Comparison of ENCODE assay signal across 26 cellular contexts in the genomic region with DNA sequence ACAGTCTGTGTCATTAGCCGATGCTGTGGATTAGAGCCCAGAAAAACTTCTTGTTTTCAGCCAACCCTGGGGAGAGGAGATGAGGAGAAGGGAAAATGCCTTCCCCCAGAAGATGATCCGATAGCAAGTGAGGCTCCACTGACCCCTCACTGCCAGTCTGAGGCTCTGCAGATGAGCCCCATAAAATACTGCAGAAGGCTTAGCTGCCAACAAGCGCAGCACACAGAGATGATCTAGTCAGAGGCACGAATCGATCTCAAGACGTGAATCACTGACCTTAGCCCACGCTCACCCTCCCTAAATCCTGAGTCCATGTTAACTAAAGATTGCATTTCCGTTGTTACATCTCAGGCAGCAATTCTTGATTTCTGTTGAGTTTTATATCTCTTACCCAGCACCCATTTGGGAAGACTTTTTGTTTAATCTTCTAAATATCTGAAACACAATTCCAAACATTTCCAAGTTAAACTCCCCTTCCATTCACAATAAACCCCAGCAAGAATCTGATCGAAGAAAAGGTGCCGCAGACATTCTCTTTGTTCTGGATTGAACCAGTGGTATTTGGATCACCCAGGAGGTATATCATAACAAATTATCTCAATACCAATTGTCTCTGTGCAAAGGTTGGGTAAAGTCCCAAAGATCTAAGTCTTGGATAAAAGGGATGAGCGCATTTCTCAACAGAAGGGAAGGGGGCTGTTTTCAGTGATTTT. TPM values are rescaled to one million over a fixed set of nuclear protein-coding genes. Genes with fewer than 3 reads are reported as not detected.
DNase-seq lines count a peak whose midpoint lies in the region; TF ChIP-seq lines count a peak whose summit lies in the region.
"Had no signal": no experiment of that assay in that cellular context is flagged by ENCODE, and none has a peak within 500 bp of the region (broad histone marks: within the 10 kb centered on the region; RNA-seq: fewer than 3 reads in every experiment).

No MANE protein-coding gene starts in this region.

- H3K27me3 Mint-ChIP-seq in HFFc6 (ENCODE audit: insufficient read depth) (peaks cover 12% of the 10 kb centered on the region), nephron (ENCODE audit: low read depth) (peaks cover 75% of the 10 kb centered on the region)

- peaks cover 10% of the 10 kb centered on the region; the same call in 1 of the 2 replicates for H3K4me1 Mint-ChIP-seq in HFFc6 (ENCODE audit: low read depth)
- peaks cover 31% of the 10 kb centered on the region for H3K4me1 Mint-ChIP-seq in nephron
- H3K4me1 Mint-ChIP-seq: stimulated activated naive B cell treated with anti-CD40 and anti-IgM and Interleukin-4, amounts not matched to agents 10 μg/mL and 1 μg/mL and 100 μg/mL, for 72 hours had no signal

- H3K9me3 ChIP-seq in vagina, result no peaks in the 10 kb centered on the region
- H3K9me3 ChIP-seq: esophagus squamous epithelium, testis had no signal

- no peak for TF ChIP-seq POLR2A in vagina (IDR thresholded peaks at IDR 0.05)

- H3K36me3 Mint-ChIP-seq in HFFc6 (ENCODE audit: low read depth) (no peaks in the 10 kb centered on the region), nephron (ENCODE audit: low read depth) (no peaks in the 10 kb centered on the region)
- H3K36me3 Mint-ChIP-seq: stimulated activated naive B cell treated with anti-CD40 and anti-IgM and Interleukin-4, amounts not matched to agents 10 μg/mL and 1 μg/mL and 100 μg/mL, for 72 hours had no signal

- no peaks in the 10 kb centered on the region for H3K4me1 ChIP-seq in vagina
- H3K4me1 ChIP-seq: esophagus squamous epithelium, testis had no signal

- no peak overlapping the region for H3K4me3 ChIP-seq in foreskin fibroblast (ENCODE audit: low read depth in 1 of 2, low read length in 2 of 2)
- no peak overlapping the region for H3K4me3 ChIP-seq in vagina
- H3K4me3 ChIP-seq: coronary artery, esophagus squamous epithelium, SK-N-MC, testis had no signal

- H3K9me3 Mint-ChIP-seq in HFFc6 (no peaks in the 10 kb centered on the region), nephron (no peaks in the 10 kb centered on the region)
- H3K9me3 Mint-ChIP-seq: activated T-helper 1 cell treated with anti-CD3 and anti-CD28 coated beads, Interleukin-12 subunit alpha, Interleukin-12 subunit beta, Interleukin-2, Interleukin-4 antibody, amounts not matched to agents 30 ng/mL and 10 ng/mL and 1 ng/mL, durations not matched to agents 14 hours and 24 hours and 36 hours; CD4-positive, alpha-beta T cell; stimulated activated naive B cell treated with anti-CD40 and anti-IgM and Interleukin-4, amounts not matched to agents 10 μg/mL and 1 μg/mL and 100 μg/mL, for 72 hours had no signal

- H3K36me3 ChIP-seq in vagina, result no peaks in the 10 kb centered on the region
- H3K36me3 ChIP-seq: esophagus squamous epithelium had no signal

- no peaks in the 10 kb centered on the region for H3K27me3 ChIP-seq in vagina
- H3K27me3 ChIP-seq: testis had no signal

- H3K27ac ChIP-seq in vagina, result peak overlapping the region; percentile 70
- H3K27ac ChIP-seq: coronary artery, esophagus squamous epithelium, KMS-11, SK-N-MC, testis had no signal

- H3K27ac Mint-ChIP-seq in HFFc6 (no peak overlapping the region), nephron (peak overlapping the region; percentile 14 to 57 (median 52))
- H3K27ac Mint-ChIP-seq: activated T-helper 1 cell treated with anti-CD3 and anti-CD28 coated beads, Interleukin-12 subunit alpha, Interleukin-12 subunit beta, Interleukin-2, Interleukin-4 antibody, amounts not matched to agents 30 ng/mL and 10 ng/mL and 1 ng/mL, durations not matched to agents 14 hours and 24 hours and 36 hours; CD4-positive, alpha-beta T cell; stimulated activated naive B cell treated with anti-CD40 and anti-IgM and Interleukin-4, amounts not matched to agents 10 μg/mL and 1 μg/mL and 100 μg/mL, for 72 hours had no signal

- intact Hi-C loops in vagina (cut with DNase I), result no loop called here

- H3K4me3 Mint-ChIP-seq in HFFc6, result peak overlapping the region; percentile 35; the same call in 1 of the 2 replicates
- H3K4me3 Mint-ChIP-seq in nephron, result no peak overlapping the region
- H3K4me3 Mint-ChIP-seq: activated T-helper 1 cell treated with anti-CD3 and anti-CD28 coated beads, Interleukin-12 subunit alpha, Interleukin-12 subunit beta, Interleukin-2, Interleukin-4 antibody, amounts not matched to agents 30 ng/mL and 10 ng/mL and 1 ng/mL, durations not matched to agents 14 hours and 24 hours and 36 hours; CD4-positive, alpha-beta T cell; stimulated activated naive B cell treated with anti-CD40 and anti-IgM and Interleukin-4, amounts not matched to agents 10 μg/mL and 1 μg/mL and 100 μg/mL, for 72 hours had no signal

- TF ChIP-seq CTCF in HFFc6 (IDR thresholded peaks at IDR 0.05) (no peak), foreskin fibroblast (IDR thresholded peaks at IDR 0.05; ENCODE audit: low read depth, low read length) (no peak), nephron (IDR thresholded peaks at IDR 0.05; ENCODE audit: unreplicated experiment in 3 of 3) (no peak), vagina (IDR thresholded peaks at IDR 0.05) (no peak)

- DNase-seq in HFFc6 (no peak), foreskin fibroblast (peak; percentile 58 to 76), vagina (ENCODE audit: extremely low spot score in 2 of 2) (no peak), NCI-H2171 treated with DMSO at 0.1 percent for 48 hours (lab: John Stamatoyannopoulos, UW) (no peak), OCI-M1 (lab: John Stamatoyannopoulos, UW) (no peak), GM19240 (ENCODE audit: insufficient read length, low spot score) (no peak)
- DNase-seq: activated CD4-positive, alpha-beta T cell treated with anti-CD3 and anti-CD28 coated beads, Interleukin-2, amount 50 U/mL, for 1 hour; activated naive CD4-positive, alpha-beta T cell treated with anti-CD3 and anti-CD28 coated beads, Interleukin-2, amount 50 U/mL, for 16 hours; CD4-positive, alpha-beta T cell; esophagus squamous epithelium; kidney glomerular epithelial cell; mammary epithelial cell; NCI-H1436; retina; RPMI8226; stimulated activated CD4-positive, alpha-beta T cell treated with anti-CD3 and anti-CD28 coated beads, Interleukin-12 subunit alpha, Interleukin-12 subunit beta, amount 100 ng/mL, for 4 hours; stimulated activated CD4-positive, alpha-beta T cell treated with anti-CD3 and anti-CD28 coated beads, Interleukin-4, amount 100 ng/mL, for 24 hours; stimulated activated naive B cell treated with anti-CD40 and anti-IgM and Interleukin-4, amounts not matched to agents 10 μg/mL and 1 μg/mL and 100 μg/mL, for 72 hours; testis had no signal

RNA-seq across cellular contexts. Expression of a gene that starts 31.3 kb away (rescaled TPM):
- total RNA-seq in HFFc6 (2021; fragmentation: NEBNext Ultra II Directional; extraction: Animal tissue kit (Norgen Biotek cat#: 25700)), result 10 to 100 TPM; 10.6 to 15.4 (median 12.6) TPM
- total RNA-seq in vagina, result 6.9 TPM
- total RNA-seq: activated T-helper 1 cell treated with anti-CD3 and anti-CD28 coated beads, Interleukin-12 subunit alpha, Interleukin-12 subunit beta, Interleukin-2, Interleukin-4 antibody, amounts not matched to agents 30 ng/mL and 10 ng/mL and 1 ng/mL, durations not matched to agents 14 hours and 24 hours and 36 hours; bronchial epithelial cell; CD4-positive, alpha-beta T cell; T-helper 2 cell treated with Interferon-gamma antibody and Interleukin-4, amounts not matched to agents 100 ng/mL and 5 ng/mL, for 36 hours had no signal

Comparison
In these comparisons a context has a peak if more than half of its experiments do, and no peak if none do; other contexts are left out.
1. DNase-seq: peak in foreskin fibroblast (2 of 2); none in HFFc6 (single experiment), vagina (0 of 2), NCI-H2171 treated with DMSO at 0.1 percent for 48 hours (single experiment), OCI-M1 (single experiment) and GM19240 (single experiment).